Comparison of ENCODE assay signal across 8 cellular contexts in genomic region chr6:137926207-137926731, GRCh38.
A peak's percentile ranks its signal among the peaks of the same experiment; 100 is the strongest.
DNase-seq lines count a peak whose midpoint lies in the region.

No MANE protein-coding gene starts in this region.

- DNase-seq in SIG-M5 treated with dmso at 0.1 percent for 504 hours (lab: John Stamatoyannopoulos, UW; ENCODE audit: unreplicated experiment) (peak; percentile 23), SIG-M5 (lab: John Stamatoyannopoulos, UW) (no peak), RKO (ENCODE audit: low spot score) (peak; percentile 15), foreskin melanocyte (peak; percentile 19), putamen (ENCODE audit: low spot score) (no peak), hypothalamus (lab: John Stamatoyannopoulos, UW) (no peak), NOMO-1 treated with dmso at 0.1 percent for 144 hours (lab: John Stamatoyannopoulos, UW; ENCODE audit: unreplicated experiment) (no peak)
- DNase-seq in stimulated activated CD8-positive, alpha-beta memory T cell treated with anti-CD3 and anti-CD28 coated beads, Interleukin-4, amount 100 ng/mL, for 24 hours (ENCODE audit: low read depth), result peak; percentile 16

Comparison
In these comparisons a context has a peak if more than half of its experiments do, and no peak if none do; other contexts are left out.
1. DNase-seq: peak in SIG-M5 treated with dmso at 0.1 percent for 504 hours (single experiment), RKO (single experiment), foreskin melanocyte (single experiment) and stimulated activated CD8-positive, alpha-beta memory T cell treated with anti-CD3 and anti-CD28 coated beads, Interleukin-4, amount 100 ng/mL, for 24 hours (single experiment); none in SIG-M5 (single experiment), putamen (single experiment), hypothalamus (0 of 51) and NOMO-1 treated with dmso at 0.1 percent for 144 hours (single experiment).